Comparison of ENCODE assay signal across 11 cellular contexts in the genomic region with DNA sequence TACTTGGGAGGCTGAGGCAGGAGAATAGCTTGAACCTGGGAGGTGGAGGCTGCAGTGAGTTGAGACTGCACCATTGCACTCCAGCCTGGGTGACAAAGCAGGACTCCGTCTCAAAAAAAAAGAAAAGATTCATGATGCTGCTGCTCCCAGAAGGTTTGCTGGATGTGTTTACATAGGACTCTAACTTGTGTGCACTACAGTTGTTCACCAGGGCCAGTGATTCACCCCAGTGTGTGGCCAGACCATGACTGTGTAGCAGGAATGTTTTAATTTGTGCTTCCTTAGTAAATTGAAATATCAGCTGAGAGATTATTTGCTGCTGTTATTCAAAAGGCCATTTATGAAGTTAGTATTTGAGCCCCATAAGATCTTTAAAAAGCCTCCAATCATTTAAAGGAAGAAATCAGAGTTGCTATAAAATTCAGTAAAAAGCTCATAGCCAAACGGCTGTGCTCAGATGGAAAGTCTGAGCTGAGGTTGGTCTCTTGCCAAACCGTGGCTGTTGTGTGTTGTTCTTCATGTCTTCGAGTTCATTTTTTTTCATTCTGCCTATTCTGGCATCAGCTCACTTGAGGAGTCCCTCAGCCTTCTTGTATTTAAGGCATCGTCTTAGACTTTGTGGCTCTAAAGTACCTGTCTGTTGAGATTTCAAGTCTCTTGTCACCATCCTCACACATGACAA. TPM values are rescaled to one million over a fixed set of nuclear protein-coding genes. Genes with fewer than 3 reads are reported as not detected.
A peak's percentile ranks its signal among the peaks of the same experiment; 100 is the strongest.
DNase-seq lines count a peak whose midpoint lies in the region; ATAC-seq and TF ChIP-seq lines count a peak whose summit lies in the region.
"Had no signal": no experiment of that assay in that cellular context is flagged by ENCODE, and none has a peak within 500 bp of the region (broad histone marks: within the 10 kb centered on the region; RNA-seq: fewer than 3 reads in every experiment).

No MANE protein-coding gene starts in this region.

- H3K27ac ChIP-seq in esophagus squamous epithelium (peak overlapping the region in 3 of 4 donors; percentile 81 to 90 (median 84)), WERI-Rb-1 (no peak overlapping the region)
- H3K27ac ChIP-seq: uterus had no signal

- no peak overlapping the region for H3K4me3 Mint-ChIP-seq in CD14-positive monocyte

- peaks cover 42% of the 10 kb centered on the region for H3K4me1 Mint-ChIP-seq in CD14-positive monocyte

- peak overlapping the region; percentile 19 to 74 (median 62) for H3K27ac Mint-ChIP-seq in CD14-positive monocyte

- no peaks in the 10 kb centered on the region for H3K9me3 ChIP-seq in esophagus squamous epithelium
- no peaks in the 10 kb centered on the region for H3K9me3 ChIP-seq in WERI-Rb-1 (ENCODE audit: severe bottlenecking)
- H3K9me3 ChIP-seq: uterus had no signal

- H3K9me3 Mint-ChIP-seq in CD14-positive monocyte = no peaks in the 10 kb centered on the region

- 41 to 54% methylated on average over 5 of the region's 5 CpGs for WGBS in esophagus squamous epithelium, 2 donors

- DNase-seq in CD14-positive monocyte (ENCODE audit: low spot score) (no peak), RKO (ENCODE audit: low spot score) (peak; percentile 25), esophagus squamous epithelium (lab: John Stamatoyannopoulos, UW) (no peak), posterior vena cava (ENCODE audit: low spot score) (peak; percentile 82), WERI-Rb-1 (no peak), activated gamma-delta T cell (lab: John Stamatoyannopoulos, UW) (no peak), cardiac septum (ENCODE audit: low spot score) (no peak)
- DNase-seq: activated effector memory CD4-positive, alpha-beta T cell treated with anti-CD3 and anti-CD28 coated beads, Interleukin-2, amount 50 U/mL, for 16 hours; NCI-H526 treated with DMSO at 0.1 percent for 48 hours; uterus had no signal

- no peaks in the 10 kb centered on the region for H3K27me3 ChIP-seq in esophagus squamous epithelium
- H3K27me3 ChIP-seq in WERI-Rb-1 (ENCODE audit: insufficient read depth, low read depth, severe bottlenecking) = no peaks in the 10 kb centered on the region
- H3K27me3 ChIP-seq: uterus had no signal

- no peak overlapping the region for H3K4me3 ChIP-seq in esophagus squamous epithelium
- H3K4me3 ChIP-seq in WERI-Rb-1 (ENCODE audit: low read depth, low read length) = no peak overlapping the region
- H3K4me3 ChIP-seq: uterus had no signal

- no peak for ATAC-seq in GM18502 (IDR thresholded peaks at IDR 0.05; ENCODE audit: poor library complexity, unreplicated experiment)

- H3K36me3 Mint-ChIP-seq in CD14-positive monocyte = peaks cover 40 to 52% of the 10 kb centered on the region in 2 donors

- no peak for TF ChIP-seq POLR2A in esophagus squamous epithelium (IDR thresholded peaks at IDR 0.05)

- H3K27me3 Mint-ChIP-seq in CD14-positive monocyte (ENCODE audit: low read depth in 3 of 3) = peaks cover 0 to 3% (median 2%) of the 10 kb centered on the region in 3 donors

- peaks cover 18 to 65% (median 19%) of the 10 kb centered on the region in 3 donors for H3K4me1 ChIP-seq in esophagus squamous epithelium
- H3K4me1 ChIP-seq: uterus had no signal

- intact Hi-C loops in CD14-positive monocyte (cut with micrococcal nuclease) = loop anchor here in 1 of 2 donors (10.0 kb wide), 1 partner anchor 94 kb away; a partner anchor contains a TSS
- intact Hi-C loops in esophagus squamous epithelium (cut with DNase I) = no loop called here
- intact Hi-C loops in posterior vena cava (cut with DNase I) = loop anchor here in 1 of 2 donors (1.0 kb wide), 1 partner anchor 35 kb away; no protein-coding TSS in a partner anchor
- intact Hi-C loops in cardiac septum (cut with DNase I) = no loop called here

- no peak for TF ChIP-seq CTCF in CD14-positive monocyte (IDR thresholded peaks at IDR 0.05)
- TF ChIP-seq CTCF in esophagus squamous epithelium (IDR thresholded peaks at IDR 0.05) = no peak
- TF ChIP-seq CTCF in WERI-Rb-1 (IDR thresholded peaks at IDR 0.05; ENCODE audit: low read depth, low read length) = no peak

- H3K36me3 ChIP-seq in esophagus squamous epithelium = peaks cover 0 to 25% (median 0%) of the 10 kb centered on the region in 3 donors
- H3K36me3 ChIP-seq in WERI-Rb-1 = peaks cover 67% of the 10 kb centered on the region
- H3K36me3 ChIP-seq: uterus had no signal

RNA-seq across cellular contexts. Expression of a gene that starts 18.1 kb away (rescaled TPM):
- polyA plus RNA-seq in CD14-positive monocyte = 100 to 1,000 TPM; 471 to 509 TPM
- total RNA-seq in esophagus squamous epithelium = 1,000 to 10,000 TPM in 1 of 4 donors, 100 to 1,000 TPM in 3; 396 to 1,138 (median 704) TPM
- total RNA-seq in posterior vena cava = 10 to 100 TPM; 41.6 to 60.4 TPM
- total RNA-seq in cardiac septum = 26.4 TPM

RNA-seq across cellular contexts. Expression of a gene that starts 49.5 kb away (rescaled TPM):
- 1 to 10 TPM; 2.5 to 3.5 TPM for polyA plus RNA-seq in CD14-positive monocyte
- total RNA-seq in esophagus squamous epithelium (10 to 100 TPM in 1 of 4 donors, 1 to 10 TPM in 3; 5.6 to 15.7 (median 6.1) TPM), posterior vena cava (1 to 10 TPM; 7.2 to 7.8 TPM), cardiac septum (7.3 TPM)

Comparison
In these comparisons a context has a peak if more than half of its experiments do, and no peak if none do; other contexts are left out.
1. DNase-seq: peak in RKO (single experiment) and posterior vena cava (single experiment); none in CD14-positive monocyte (single experiment), esophagus squamous epithelium (single experiment), WERI-Rb-1 (single experiment), activated gamma-delta T cell (single experiment) and cardiac septum (single experiment).
2. RNA of a gene that starts 18.1 kb away (total RNA-seq): 396 to 1,138 TPM in esophagus squamous epithelium; 41.6 to 60.4 TPM in posterior vena cava and 26.4 TPM in cardiac septum (single experiment); every median in the first group is over 4 times any median in the second.